Comparison of ENCODE assay signal across 13 cellular contexts in the genomic region with DNA sequence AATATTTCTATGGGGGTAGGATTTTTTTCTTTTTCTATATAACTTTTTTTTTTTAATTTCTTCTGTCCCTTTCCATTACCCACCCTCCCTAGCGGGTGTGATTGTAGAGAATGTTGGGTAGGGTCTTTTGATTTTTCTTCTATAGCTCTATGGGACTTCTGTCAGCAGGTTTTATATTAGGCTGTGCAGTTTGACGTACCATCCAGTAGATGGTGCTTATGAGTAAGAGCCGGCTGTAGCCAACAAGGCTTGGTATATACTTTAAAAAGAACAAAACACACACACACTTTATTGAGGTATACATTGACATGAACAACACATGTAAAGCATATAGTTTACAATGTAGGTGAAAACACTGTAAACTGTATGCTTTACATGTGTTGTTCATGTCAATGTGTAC.
DNase-seq lines count a peak whose midpoint lies in the region; ATAC-seq, FAIRE-seq and TF ChIP-seq lines count a peak whose summit lies in the region.
"Had no signal": no experiment of that assay in that cellular context is flagged by ENCODE, and none has a peak within 500 bp of the region (broad histone marks: within the 10 kb centered on the region; RNA-seq: fewer than 3 reads in every experiment).

No MANE protein-coding gene starts in this region.

- no peaks in the 10 kb centered on the region for H3K36me3 ChIP-seq in prostate gland

- no peak overlapping the region for H3K27ac ChIP-seq in prostate gland

- no peaks in the 10 kb centered on the region for H3K4me1 ChIP-seq in prostate gland (replicated peaks)

- ATAC-seq in GM21737 (IDR thresholded peaks at IDR 0.05; ENCODE audit: unreplicated experiment) = no peak
- no peak for ATAC-seq in GM21526 (IDR thresholded peaks at IDR 0.05; ENCODE audit: low FRiP score, unreplicated experiment)

- in situ Hi-C loops in SK-MEL-5 (cut with HindIII; ENCODE audit: low pct_unique_long_range_greater_than_20kb, low sequenced_read_pairs) = no loop called here

- TF ChIP-seq POLR2A in prostate gland (IDR thresholded peaks at IDR 0.05) = no peak

- H3K4me3 ChIP-seq in prostate gland = no peak overlapping the region

- FAIRE-seq in GM19239 (lab: Jason Lieb, UNC) = peak; percentile 60
- FAIRE-seq: endometrium had no signal

- intact Hi-C loops in prostate gland (cut with DNase I) = no loop called here

- peak; percentile 21 for DNase-seq in DMS53 treated with DMSO at 0.1 percent for 48 hours (lab: John Stamatoyannopoulos, UW; ENCODE audit: unreplicated experiment)
- no peak for DNase-seq in GM19239 (ENCODE audit: insufficient read length, low spot score)
- peak; percentile 35 for DNase-seq in SK-MEL-5 (ENCODE audit: low read depth, low spot score)
- DNase-seq in inferior parietal cortex (ENCODE audit: extremely low spot score) = peak; percentile 2
- no peak for DNase-seq in prostate gland (ENCODE audit: low spot score)
- no peak for DNase-seq in occipital lobe (lab: John Stamatoyannopoulos, UW)
- DNase-seq: activated CD4-positive, alpha-beta T cell treated with anti-CD3 and anti-CD28 coated beads for 4 hours; DMS79 treated with DMSO at 0.1 percent for 48 hours; kidney; retina had no signal

- H3K27me3 ChIP-seq in prostate gland (replicated peaks; ENCODE audit: insufficient read depth) = no peaks in the 10 kb centered on the region

- no peak for TF ChIP-seq CTCF in prostate gland (IDR thresholded peaks at IDR 0.05)

- H3K9me3 ChIP-seq in prostate gland = no peaks in the 10 kb centered on the region

- WGBS in prostate gland = 67% methylated on average over 3 of the region's 3 CpGs

Comparison
In these comparisons a context has a peak if more than half of its experiments do, and no peak if none do; other contexts are left out.
1. DNase-seq: peak in DMS53 treated with DMSO at 0.1 percent for 48 hours (single experiment), SK-MEL-5 (single experiment) and inferior parietal cortex (single experiment); none in GM19239 (single experiment), prostate gland (single experiment) and occipital lobe (single experiment).